8 cellular contexts compared by ENCODE assay signal in genomic region chr7:107169120-107170050, GRCh38. TPM values are rescaled to one million over a fixed set of nuclear protein-coding genes. Genes with fewer than 3 reads are reported as not detected.
DNase-seq lines count a peak whose midpoint lies in the region; ATAC-seq and TF ChIP-seq lines count a peak whose summit lies in the region.

No MANE protein-coding gene starts in this region.

- no peaks in the 10 kb centered on the region for H3K9me3 Mint-ChIP-seq in activated T-helper 2 cell treated with anti-CD3 and anti-CD28 coated beads, Interferon-gamma antibody, Interleukin-2, Interleukin-4, amounts not matched to agents 10 μg/mL and 5 μg/mL and 100 μg/mL, durations not matched to agents 14 hours and 24 hours and 36 hours
- H3K9me3 Mint-ChIP-seq in naive thymus-derived CD4-positive, alpha-beta T cell, result peaks cover 0 to 2% (median 0%) of the 10 kb centered on the region in 11 donors
- no peaks in the 10 kb centered on the region for H3K9me3 Mint-ChIP-seq in stimulated activated effector memory CD8-positive, alpha-beta T cell treated with anti-CD3 and anti-CD28 coated beads, Interleukin-12 subunit alpha, Interleukin-12 subunit beta, amount 100 ng/mL, for 72 hours

- intact Hi-C loops in activated T-helper 2 cell treated with anti-CD3 and anti-CD28 coated beads, Interferon-gamma antibody, Interleukin-2, Interleukin-4, amounts not matched to agents 10 μg/mL and 5 μg/mL and 100 μg/mL, durations not matched to agents 14 hours and 24 hours and 36 hours (cut with micrococcal nuclease), result loop anchor here (1.0 to 10.0 kb wide), 10 partner anchors 11 to 1647 kb away; partner anchors contain the start of genes BCAP29, CCDC71L, NAMPT and PNPLA8
- intact Hi-C loops in naive thymus-derived CD4-positive, alpha-beta T cell (cut with micrococcal nuclease), result loop anchor here (1.0 to 5.0 kb wide), 10 partner anchors 11 to 1637 kb away; partner anchors contain the start of genes BCAP29 (in 1 of the 2), DNAJB9 (in 1 of the 2), RINT1 (in 1 of the 2) and THAP5 (in 1 of the 2)

- peak overlapping the region; percentile 99 for H3K27ac ChIP-seq in RWPE1
- H3K27ac ChIP-seq in naive thymus-derived CD4-positive, alpha-beta T cell (ENCODE audit: low read depth, low read length), result peak overlapping the region; percentile 100

- H3K36me3 Mint-ChIP-seq in activated T-helper 2 cell treated with anti-CD3 and anti-CD28 coated beads, Interferon-gamma antibody, Interleukin-2, Interleukin-4, amounts not matched to agents 10 μg/mL and 5 μg/mL and 100 μg/mL, durations not matched to agents 14 hours and 24 hours and 36 hours (ENCODE audit: low read depth), result peaks cover 13% of the 10 kb centered on the region
- peaks cover 0 to 8% (median 3%) of the 10 kb centered on the region in 5 donors for H3K36me3 Mint-ChIP-seq in naive thymus-derived CD4-positive, alpha-beta T cell
- H3K36me3 Mint-ChIP-seq in stimulated activated effector memory CD8-positive, alpha-beta T cell treated with anti-CD3 and anti-CD28 coated beads, Interleukin-12 subunit alpha, Interleukin-12 subunit beta, amount 100 ng/mL, for 72 hours, result peaks cover 45% of the 10 kb centered on the region

- H3K4me1 ChIP-seq in Loucy (ENCODE audit: insufficient read depth, low read length, poor library complexity, severe bottlenecking), result peaks cover 29% of the 10 kb centered on the region
- H3K4me1 ChIP-seq in naive thymus-derived CD4-positive, alpha-beta T cell (ENCODE audit: control insufficient read depth in 2 of 2, insufficient read depth in 2 of 2, low read length in 2 of 2), result peaks cover 37 to 43% of the 10 kb centered on the region in 2 donors

- no peaks in the 10 kb centered on the region for H3K9me3 ChIP-seq in Loucy (ENCODE audit: insufficient read depth, low read depth, low read length)
- no peaks in the 10 kb centered on the region for H3K9me3 ChIP-seq in naive thymus-derived CD4-positive, alpha-beta T cell (ENCODE audit: control insufficient read depth in 2 of 3, low read length in 3 of 3)

- H3K9ac ChIP-seq in Loucy (ENCODE audit: low read depth, low read length, poor library complexity, severe bottlenecking), result peak overlapping the region; percentile 68

- H3K9me2 ChIP-seq in Loucy (replicated peaks; ENCODE audit: low read depth, low read length), result no peaks in the 10 kb centered on the region

- ATAC-seq in GM21825 (IDR thresholded peaks at IDR 0.05; ENCODE audit: unreplicated experiment), result peak; percentile 29
- peak; percentile 30 for ATAC-seq in naive thymus-derived CD4-positive, alpha-beta T cell
- peak; percentile 51 for ATAC-seq in stimulated activated effector memory CD8-positive, alpha-beta T cell treated with anti-CD3 and anti-CD28 coated beads, Interleukin-12 subunit alpha, Interleukin-12 subunit beta, amount 100 ng/mL, for 72 hours

- peak overlapping the region; percentile 85 for H3K4me3 ChIP-seq in Loucy (ENCODE audit: low read length, poor library complexity, severe bottlenecking)
- H3K4me3 ChIP-seq in fibroblast of mammary gland (ENCODE audit: control insufficient read depth, low read depth, low read length), result peak overlapping the region; percentile 69
- peak overlapping the region; percentile 62 for H3K4me3 ChIP-seq in naive thymus-derived CD4-positive, alpha-beta T cell (ENCODE audit: low read length)

- H3K4me1 Mint-ChIP-seq in activated T-helper 2 cell treated with anti-CD3 and anti-CD28 coated beads, Interferon-gamma antibody, Interleukin-2, Interleukin-4, amounts not matched to agents 10 μg/mL and 5 μg/mL and 100 μg/mL, durations not matched to agents 14 hours and 24 hours and 36 hours (ENCODE audit: low read depth), result peaks cover 45% of the 10 kb centered on the region
- H3K4me1 Mint-ChIP-seq in naive thymus-derived CD4-positive, alpha-beta T cell, result peaks cover 34 to 59% (median 50%) of the 10 kb centered on the region in 7 donors
- peaks cover 39% of the 10 kb centered on the region for H3K4me1 Mint-ChIP-seq in stimulated activated effector memory CD8-positive, alpha-beta T cell treated with anti-CD3 and anti-CD28 coated beads, Interleukin-12 subunit alpha, Interleukin-12 subunit beta, amount 100 ng/mL, for 72 hours

- no peaks in the 10 kb centered on the region for H3F3A ChIP-seq in Loucy (ENCODE audit: low read depth)

- no peaks in the 10 kb centered on the region for H3K36me3 ChIP-seq in Loucy (ENCODE audit: insufficient read depth, low read length)
- H3K36me3 ChIP-seq in naive thymus-derived CD4-positive, alpha-beta T cell (ENCODE audit: control insufficient read depth in 2 of 3, insufficient read depth in 3 of 3, low read length in 3 of 3), result peaks cover 0 to 17% (median 3%) of the 10 kb centered on the region in 3 experiments

- no peaks in the 10 kb centered on the region for H3K27me3 ChIP-seq in Loucy (ENCODE audit: insufficient read depth, low read length, poor library complexity, severe bottlenecking)
- no peaks in the 10 kb centered on the region for H3K27me3 ChIP-seq in naive thymus-derived CD4-positive, alpha-beta T cell (ENCODE audit: control insufficient read depth in 2 of 2, insufficient read depth in 2 of 2, low read length in 2 of 2)

- TF ChIP-seq CTCF in Loucy (conservative IDR thresholded peaks at IDR 0.05; ENCODE audit: low read length) (0 out of 2 replicates have a peak, but pooled peaks have one; percentile 14), RWPE1 (conservative IDR thresholded peaks at IDR 0.05; ENCODE audit: low read depth) (no peak; the same call in 1 of the 2 replicates), fibroblast of mammary gland (conservative IDR thresholded peaks at IDR 0.05; ENCODE audit: control insufficient read depth, insufficient read depth, low read depth, low read length) (no peak)

- POLR2A ChIA-PET in RWPE1 (lab: Yijun Ruan, JAX; ENCODE audit: low non-redundant PET), result no interaction called here
- POLR2A ChIA-PET in naive thymus-derived CD4-positive, alpha-beta T cell (lab: Charles Lee), result interaction anchor here (0.6 to 4.2 kb wide), 34 partner anchors 8 to 1400 kb away, joined by 3 to 79 read pairs (median 7); partner anchors contain the start of genes CBLL1, CCDC71L, COG5 and DNAJB9

- H3K79me2 ChIP-seq in Loucy (ENCODE audit: insufficient read depth, low read length), result peaks cover 44% of the 10 kb centered on the region

- CTCF ChIA-PET in RWPE1 (lab: Yijun Ruan, JAX), result interaction anchor here (0.5 to 0.8 kb wide), 5 partner anchors 79 to 990 kb away, joined by 3 to 4 read pairs (median 3); no protein-coding TSS in a partner anchor
- CTCF ChIA-PET in naive thymus-derived CD4-positive, alpha-beta T cell (lab: Charles Lee), result interaction anchor here (0.7 to 6.8 kb wide), 6 partner anchors 13 to 574 kb away, joined by 3 to 67 read pairs (median 8); no protein-coding TSS in a partner anchor

- peak overlapping the region; percentile 96 for H3K4me2 ChIP-seq in Loucy (ENCODE audit: low read depth, low read length, poor library complexity, severe bottlenecking)

- H4K20me1 ChIP-seq in Loucy (ENCODE audit: insufficient read depth, low read length, poor library complexity, severe bottlenecking), result peaks cover 26% of the 10 kb centered on the region

- DNase-seq in DMS 273 treated with DMSO at 0.1 percent for 48 hours (lab: John Stamatoyannopoulos, UW) (peak; percentile 90), RWPE1 (ENCODE audit: low spot score) (peak; percentile 94), fibroblast of mammary gland (ENCODE audit: low read depth) (peak; percentile 97)
- peak; percentile 84 for DNase-seq in activated T-helper 2 cell treated with anti-CD3 and anti-CD28 coated beads, Interferon-gamma antibody, Interleukin-2, Interleukin-4, amounts not matched to agents 10 μg/mL and 5 μg/mL and 100 μg/mL, durations not matched to agents 14 hours and 24 hours and 36 hours (ENCODE audit: low spot score)
- peak; percentile 68 to 92 (median 77) for DNase-seq in naive thymus-derived CD4-positive, alpha-beta T cell
- peak; percentile 77 to 96 for DNase-seq in stimulated activated effector memory CD8-positive, alpha-beta T cell treated with anti-CD3 and anti-CD28 coated beads, Interleukin-12 subunit alpha, Interleukin-12 subunit beta, amount 100 ng/mL, for 72 hours (ENCODE audit: low spot score in 2 of 2)

- peak overlapping the region; percentile 80 for H2AFZ ChIP-seq in Loucy (ENCODE audit: low read length)

- H3K4me3 Mint-ChIP-seq in activated T-helper 2 cell treated with anti-CD3 and anti-CD28 coated beads, Interferon-gamma antibody, Interleukin-2, Interleukin-4, amounts not matched to agents 10 μg/mL and 5 μg/mL and 100 μg/mL, durations not matched to agents 14 hours and 24 hours and 36 hours (ENCODE audit: low read depth), result peak overlapping the region; percentile 89
- peak overlapping the region; percentile 92 to 100 (median 96) for H3K4me3 Mint-ChIP-seq in naive thymus-derived CD4-positive, alpha-beta T cell
- H3K4me3 Mint-ChIP-seq in stimulated activated effector memory CD8-positive, alpha-beta T cell treated with anti-CD3 and anti-CD28 coated beads, Interleukin-12 subunit alpha, Interleukin-12 subunit beta, amount 100 ng/mL, for 72 hours, result peak overlapping the region; percentile 84

- peaks cover 13% of the 10 kb centered on the region for H3K27me3 Mint-ChIP-seq in activated T-helper 2 cell treated with anti-CD3 and anti-CD28 coated beads, Interferon-gamma antibody, Interleukin-2, Interleukin-4, amounts not matched to agents 10 μg/mL and 5 μg/mL and 100 μg/mL, durations not matched to agents 14 hours and 24 hours and 36 hours (ENCODE audit: low read depth)
- peaks cover 0 to 22% (median 0%) of the 10 kb centered on the region in 5 donors for H3K27me3 Mint-ChIP-seq in naive thymus-derived CD4-positive, alpha-beta T cell

- H3K27ac Mint-ChIP-seq in activated T-helper 2 cell treated with anti-CD3 and anti-CD28 coated beads, Interferon-gamma antibody, Interleukin-2, Interleukin-4, amounts not matched to agents 10 μg/mL and 5 μg/mL and 100 μg/mL, durations not matched to agents 14 hours and 24 hours and 36 hours, result peak overlapping the region; percentile 96
- H3K27ac Mint-ChIP-seq in naive thymus-derived CD4-positive, alpha-beta T cell, result peak overlapping the region; percentile 98 to 100 (median 99)
- peak overlapping the region; percentile 98 for H3K27ac Mint-ChIP-seq in stimulated activated effector memory CD8-positive, alpha-beta T cell treated with anti-CD3 and anti-CD28 coated beads, Interleukin-12 subunit alpha, Interleukin-12 subunit beta, amount 100 ng/mL, for 72 hours

RNA-seq across cellular contexts. Expression of gene HBP1, which starts 0.6 kb away (rescaled TPM):
- total RNA-seq in activated T-helper 2 cell treated with anti-CD3 and anti-CD28 coated beads, Interferon-gamma antibody, Interleukin-2, Interleukin-4, amounts not matched to agents 10 μg/mL and 5 μg/mL and 100 μg/mL, durations not matched to agents 14 hours and 24 hours and 36 hours, result 17.0 and 19.3 TPM in 2 replicates
- 100 to 1,000 TPM in 4 of 5 experiments, 10 to 100 TPM in 1; 34.6 to 219 (median 124) TPM for total RNA-seq in naive thymus-derived CD4-positive, alpha-beta T cell
- polyA plus RNA-seq in naive thymus-derived CD4-positive, alpha-beta T cell, result 10 to 100 TPM; 63.9 to 82.9 TPM

Comparison
In these comparisons a context has a peak if more than half of its experiments do, and no peak if none do; other contexts are left out.
1. Peak in every context shown above with its lines: DNase-seq, ATAC-seq, H3K4me3 ChIP-seq and H3K27ac ChIP-seq.